In genomic region chr6:45981046-45981445, GRCh38 we compare ENCODE assay signal across 10 cellular contexts. TPM values are rescaled to one million over a fixed set of nuclear protein-coding genes. Genes with fewer than 3 reads are reported as not detected.
"Had no signal": no experiment of that assay in that cellular context is flagged by ENCODE, and none has a peak within 500 bp of the region (broad histone marks: within the 10 kb centered on the region; RNA-seq: fewer than 3 reads in every experiment).

No MANE protein-coding gene starts in this region.

- ATAC-seq: GM23338, HCT116 had no signal

- H3K4me2 ChIP-seq: GM23338 had no signal

- H3K4me1 ChIP-seq: HAP-1 had no signal

- DNase-seq: GM23248, GOT3, H7, H9, HCEC 1CT, HFFc6 had no signal

- H3K27ac Mint-ChIP-seq: GM23338, H9, HFFc6 had no signal

- H3K4me1 Mint-ChIP-seq: GM23338, H9 had no signal

- H3K36me3 ChIP-seq: HAP-1 had no signal

- H3K4me3 Mint-ChIP-seq: GM23338, H9, HFFc6 had no signal

- H2AFZ ChIP-seq: GM23248, GM23338 had no signal

- H3K9me3 Mint-ChIP-seq: GM23338, H9, HFFc6 had no signal

- H3K9ac ChIP-seq: GM23248 had no signal

- H3K27ac ChIP-seq: GM23248 had no signal

- H3K4me3 ChIP-seq: GM23248, GM23338, HAP-1 had no signal

- H3K9me3 ChIP-seq: HAP-1 had no signal

RNA-seq across cellular contexts. Expression of gene CLIC5, which starts 34.6 kb away (rescaled TPM):
- total RNA-seq: GM23248, GM23338, H4, HFFc6 had no signal
- polyA plus RNA-seq: GM23248 had no signal
